In genomic region chrX:140439455-140439854, GRCh38 we compare ENCODE assay signal across 13 cellular contexts.
DNase-seq lines count a peak whose midpoint lies in the region; ATAC-seq and TF ChIP-seq lines count a peak whose summit lies in the region.
"Had no signal": no experiment of that assay in that cellular context is flagged by ENCODE, and none has a peak within 500 bp of the region (broad histone marks: within the 10 kb centered on the region; RNA-seq: fewer than 3 reads in every experiment).

No MANE protein-coding gene starts in this region.

- no peak for TF ChIP-seq POLR2A in suprapubic skin (IDR thresholded peaks at IDR 0.05)

- peak overlapping the region; percentile 73 for H3K27ac Mint-ChIP-seq in endodermal cell
- H3K27ac Mint-ChIP-seq: activated CD4-positive, alpha-beta T cell treated with anti-CD3 and anti-CD28 coated beads, Interleukin-2, amount 10 ng/mL, durations not matched to agents 24 days and 14 days; activated naive CD8-positive, alpha-beta T cell; CD4-positive, CD25-positive, alpha-beta regulatory T cell; effector memory CD8-positive, alpha-beta T cell had no signal

- H3K27me3 Mint-ChIP-seq in endodermal cell (ENCODE audit: insufficient read depth) = peaks cover 72% of the 10 kb centered on the region
- H3K27me3 Mint-ChIP-seq: activated CD4-positive, alpha-beta T cell treated with anti-CD3 and anti-CD28 coated beads, Interleukin-2, amount 10 ng/mL, durations not matched to agents 24 days and 14 days; CD4-positive, CD25-positive, alpha-beta regulatory T cell; effector memory CD8-positive, alpha-beta T cell had no signal

- H3K27me3 ChIP-seq in HUES48 (ENCODE audit: control insufficient read depth, insufficient read depth, low read length) = peaks cover 43% of the 10 kb centered on the region
- no peaks in the 10 kb centered on the region for H3K27me3 ChIP-seq in endodermal cell (ENCODE audit: control insufficient read depth, insufficient read depth, low read length, poor library complexity, severe bottlenecking)
- peaks cover 10% of the 10 kb centered on the region for H3K27me3 ChIP-seq in suprapubic skin

- TF ChIP-seq CTCF in endodermal cell (conservative IDR thresholded peaks at IDR 0.05) (no peak), suprapubic skin (IDR thresholded peaks at IDR 0.05) (no peak)

- H3K4me1 Mint-ChIP-seq in endodermal cell = peaks cover 11% of the 10 kb centered on the region
- H3K4me1 Mint-ChIP-seq: activated CD4-positive, alpha-beta T cell treated with anti-CD3 and anti-CD28 coated beads, Interleukin-2, amount 10 ng/mL, durations not matched to agents 24 days and 14 days; CD4-positive, CD25-positive, alpha-beta regulatory T cell had no signal

- 2% methylated on average over 36 of the region's 36 CpGs; no CpG with 5 or more reads in 1 of the 2 experiments for WGBS in endodermal cell (ENCODE audit: insufficient coverage in 1 of 2, insufficient read length in 1 of 2), 2 experiments
- 1 to 6% methylated on average over 3 to 15 of the region's 36 CpGs for WGBS in mesodermal cell (ENCODE audit: insufficient coverage in 2 of 2), 2 experiments
- WGBS in suprapubic skin = 38% methylated on average over 3 of the region's 36 CpGs

- peak overlapping the region; percentile 46 for H3K4me3 ChIP-seq in HUES48 (ENCODE audit: low read depth, low read length)
- H3K4me3 ChIP-seq in endodermal cell (ENCODE audit: low read length) = no peak overlapping the region
- peak overlapping the region; percentile 29 for H3K4me3 ChIP-seq in mesodermal cell (ENCODE audit: extremely low read depth, insufficient read depth, low read length, poor library complexity, severe bottlenecking)
- H3K4me3 ChIP-seq in suprapubic skin = no peak overlapping the region

- ATAC-seq in GM19463 (IDR thresholded peaks at IDR 0.05; ENCODE audit: unreplicated experiment) = no peak
- ATAC-seq: effector memory CD8-positive, alpha-beta T cell had no signal

- no peaks in the 10 kb centered on the region for H3K9me3 Mint-ChIP-seq in endodermal cell
- H3K9me3 Mint-ChIP-seq: activated CD4-positive, alpha-beta T cell treated with anti-CD3 and anti-CD28 coated beads, Interleukin-2, amount 10 ng/mL, durations not matched to agents 24 days and 14 days had no signal

- H3K36me3 Mint-ChIP-seq in endodermal cell (ENCODE audit: low read depth) = no peaks in the 10 kb centered on the region
- H3K36me3 Mint-ChIP-seq: activated naive CD8-positive, alpha-beta T cell; CD4-positive, CD25-positive, alpha-beta regulatory T cell had no signal

- H3K9ac ChIP-seq in HUES48 (ENCODE audit: low read depth, low read length) (peak overlapping the region; percentile 57; the same call in 1 of the 2 replicates), endodermal cell (ENCODE audit: extremely low read depth, low read length, poor library complexity, severe bottlenecking) (peak overlapping the region; percentile 3)

- H3K36me3 ChIP-seq in HUES48 (ENCODE audit: control insufficient read depth, insufficient read depth, low read length) (no peaks in the 10 kb centered on the region), endodermal cell (ENCODE audit: control insufficient read depth, insufficient read depth, low read length) (no peaks in the 10 kb centered on the region), mesodermal cell (ENCODE audit: control insufficient read depth, insufficient read depth, low read length) (no peaks in the 10 kb centered on the region), suprapubic skin (no peaks in the 10 kb centered on the region)

- H3K4me3 Mint-ChIP-seq in endodermal cell = peak overlapping the region; percentile 48
- H3K4me3 Mint-ChIP-seq: activated CD4-positive, alpha-beta T cell treated with anti-CD3 and anti-CD28 coated beads, Interleukin-2, amount 10 ng/mL, durations not matched to agents 24 days and 14 days; activated naive CD8-positive, alpha-beta T cell; CD4-positive, CD25-positive, alpha-beta regulatory T cell; effector memory CD8-positive, alpha-beta T cell had no signal

- TF ChIP-seq EP300 in suprapubic skin (IDR thresholded peaks at IDR 0.05) = no peak

- peaks cover 21% of the 10 kb centered on the region for H3K4me1 ChIP-seq in HUES48 (ENCODE audit: control insufficient read depth, insufficient read depth, low read length)
- H3K4me1 ChIP-seq in endodermal cell (ENCODE audit: control insufficient read depth, insufficient read depth, low read length) = no peaks in the 10 kb centered on the region
- H3K4me1 ChIP-seq in mesodermal cell (ENCODE audit: control insufficient read depth, insufficient read depth, low read length, poor library complexity, severe bottlenecking) = no peaks in the 10 kb centered on the region
- no peaks in the 10 kb centered on the region for H3K4me1 ChIP-seq in suprapubic skin

- no peaks in the 10 kb centered on the region for H3K9me3 ChIP-seq in HUES48 (ENCODE audit: control insufficient read depth, insufficient read depth, low read length)
- no peaks in the 10 kb centered on the region for H3K9me3 ChIP-seq in endodermal cell (ENCODE audit: control insufficient read depth, low read length)
- no peaks in the 10 kb centered on the region for H3K9me3 ChIP-seq in mesodermal cell (ENCODE audit: control insufficient read depth, low read length)
- H3K9me3 ChIP-seq in suprapubic skin = no peaks in the 10 kb centered on the region

- H3K27ac ChIP-seq in HUES48 (ENCODE audit: low read depth, low read length) = peak overlapping the region; percentile 69
- H3K27ac ChIP-seq in endodermal cell (ENCODE audit: low read depth, low read length) = peak overlapping the region; percentile 89
- H3K27ac ChIP-seq in mesodermal cell (ENCODE audit: low read depth, low read length, severe bottlenecking) = peak overlapping the region; percentile 10
- no peak overlapping the region for H3K27ac ChIP-seq in suprapubic skin

- DNase-seq in AG20443 (ENCODE audit: low spot score) (peak; percentile 26), endodermal cell (peak; percentile 92), SW480 (ENCODE audit: low spot score) (no peak), COLO829 (ENCODE audit: low spot score) (no peak), suprapubic skin (ENCODE audit: low spot score in 2 of 2) (no peak)
- DNase-seq: activated CD4-positive, alpha-beta T cell treated with anti-CD3 and anti-CD28 coated beads, Interleukin-2, amount 10 ng/mL, durations not matched to agents 24 days and 14 days; CD4-positive, CD25-positive, alpha-beta regulatory T cell; effector memory CD8-positive, alpha-beta T cell; NCI-H146 had no signal

Comparison
In these comparisons a context has a peak if more than half of its experiments do, and no peak if none do; other contexts are left out.
1. DNase-seq: peak in AG20443 (single experiment) and endodermal cell (single experiment); none in SW480 (single experiment), COLO829 (single experiment) and suprapubic skin (0 of 2).
2. H3K4me3 ChIP-seq: peak in HUES48 (single experiment) and mesodermal cell (single experiment); none in endodermal cell (single experiment) and suprapubic skin (single experiment).